1 cellular context compared by ENCODE assay signal in genomic region chr9:87909310-87910041, GRCh38.
TF ChIP-seq lines count a peak whose summit lies in the region.

No MANE protein-coding gene starts in this region.

TF ChIP-seq in HepG2, 621 proteins besides CTCF, POLR2A, EP300 and RAD21:
- no peak for TF ChIP-seq FOXP1 (IDR thresholded peaks at IDR 0.05)
- no peak for TF ChIP-seq FOXP1 (CRISPR knock-in tag; IDR thresholded peaks at IDR 0.05)
- TF ChIP-seq MIER3 (CRISPR knock-in tag; IDR thresholded peaks at IDR 0.05; ENCODE audit: borderline replicate concordance): no peak
- peak; percentile 87 for TF ChIP-seq YY1 (IDR thresholded peaks at IDR 0.05; ENCODE audit: insufficient read depth, insufficient replicate concordance, low read depth, low read length)
- no peak for TF ChIP-seq ZGPAT (CRISPR knock-in tag; IDR thresholded peaks at IDR 0.05)
- TF ChIP-seq ZNF20 (CRISPR knock-in tag; IDR thresholded peaks at IDR 0.05): no peak
- 0 out of 2 replicates have a peak, but pooled peaks have one; percentile 64 for TF ChIP-seq HOXA3 (CRISPR knock-in tag; IDR thresholded peaks at IDR 0.05)
- TF ChIP-seq RFX1 (IDR thresholded peaks at IDR 0.05): no peak
- TF ChIP-seq CHD4 (IDR thresholded peaks at IDR 0.05; ENCODE audit: borderline replicate concordance, low read length): no peak
- TF ChIP-seq CCDC6 (CRISPR knock-in tag; IDR thresholded peaks at IDR 0.05): no peak
- 0 out of 2 replicates have a peak, but pooled peaks have one; percentile 40 for TF ChIP-seq ZHX2 (IDR thresholded peaks at IDR 0.05; ENCODE audit: low read depth)
- TF ChIP-seq ZHX2 (CRISPR knock-in tag; IDR thresholded peaks at IDR 0.05; ENCODE audit: borderline replicate concordance): no peak
- no peak for TF ChIP-seq HINFP (CRISPR knock-in tag; IDR thresholded peaks at IDR 0.05; ENCODE audit: low read depth)
- no peak for TF ChIP-seq ZBTB37 (CRISPR knock-in tag; IDR thresholded peaks at IDR 0.05)
- TF ChIP-seq ZNF484 (CRISPR knock-in tag; IDR thresholded peaks at IDR 0.05; ENCODE audit: borderline replicate concordance, low read depth): no peak
- TF ChIP-seq NR2F2 (IDR thresholded peaks at IDR 0.05; ENCODE audit: borderline replicate concordance, low read depth): no peak
- TF ChIP-seq THAP11 (CRISPR knock-in tag; IDR thresholded peaks at IDR 0.05): no peak
- TF ChIP-seq MAFK (conservative IDR thresholded peaks at IDR 0.05 in 1 of 2, IDR thresholded peaks at IDR 0.05 in 1 of 2; ENCODE audit: low read length in 2 of 2): peak; percentile 63 to 78
- no peak for TF ChIP-seq HMGXB3 (CRISPR knock-in tag; IDR thresholded peaks at IDR 0.05; ENCODE audit: borderline replicate concordance)
- TF ChIP-seq MEIS2 (CRISPR knock-in tag; IDR thresholded peaks at IDR 0.05): no peak
- no peak for TF ChIP-seq ZNF251 (CRISPR knock-in tag; IDR thresholded peaks at IDR 0.05)
- no peak for TF ChIP-seq ISX (CRISPR knock-in tag; conservative IDR thresholded peaks at IDR 0.05)
- TF ChIP-seq ZNF205 (CRISPR knock-in tag; IDR thresholded peaks at IDR 0.05): peak; percentile 95
- TF ChIP-seq TBP (CRISPR knock-in tag; IDR thresholded peaks at IDR 0.05): no peak
- TF ChIP-seq RBAK (CRISPR knock-in tag; IDR thresholded peaks at IDR 0.05): no peak
- TF ChIP-seq MAFF (IDR thresholded peaks at IDR 0.05; ENCODE audit: low read depth, low read length): peak; percentile 45; the same call in 1 of the 2 replicates
- TF ChIP-seq ZFYVE20 (CRISPR knock-in tag; IDR thresholded peaks at IDR 0.05; ENCODE audit: borderline replicate concordance, low read depth): no peak
- no peak for TF ChIP-seq HNRNPK (IDR thresholded peaks at IDR 0.05; ENCODE audit: low read depth, low read length, poor library complexity, severe bottlenecking)
- TF ChIP-seq ZNF34 (CRISPR knock-in tag; IDR thresholded peaks at IDR 0.05; ENCODE audit: borderline replicate concordance): no peak
- no peak for TF ChIP-seq MXD1 (CRISPR knock-in tag; IDR thresholded peaks at IDR 0.05)
- TF ChIP-seq ZNF644 (CRISPR knock-in tag; IDR thresholded peaks at IDR 0.05; ENCODE audit: low read depth): peak; percentile 71
- peak; percentile 70 for TF ChIP-seq ZBTB33 (CRISPR knock-in tag; IDR thresholded peaks at IDR 0.05)
TF ChIP-seq in HepG2: peak in this region for 8.
